17 cellular contexts compared by ENCODE assay signal in the genomic region with DNA sequence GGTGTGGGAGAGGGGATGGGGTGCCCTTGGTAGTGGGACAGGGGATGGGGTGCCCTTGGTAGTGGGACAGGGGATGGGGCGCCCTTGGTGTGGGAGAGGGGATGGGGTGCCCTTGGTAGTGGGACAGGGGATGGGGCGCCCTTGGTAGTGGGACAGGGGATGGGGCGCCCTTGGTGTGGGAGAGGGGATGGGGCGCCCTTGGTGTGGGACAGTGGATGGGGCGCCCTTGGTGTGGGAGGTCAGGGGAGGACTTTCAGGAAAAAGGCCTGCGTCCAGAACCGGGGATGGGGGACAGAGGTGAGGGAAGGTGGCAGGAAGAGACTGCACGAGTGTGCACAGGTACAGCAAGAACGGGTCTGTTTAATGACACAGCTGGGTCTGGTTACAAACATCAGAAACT. TPM values are rescaled to one million over a fixed set of nuclear protein-coding genes. Genes with fewer than 3 reads are reported as not detected.
DNase-seq lines count a peak whose midpoint lies in the region; ATAC-seq and TF ChIP-seq lines count a peak whose summit lies in the region.
"Not testable (repeated sequence)": the region's sequence is repeated elsewhere in the genome, so short reads cannot be mapped to it uniquely, and the experiment has no call there.
"Had no signal": no experiment of that assay in that cellular context is flagged by ENCODE, and none has a peak within 500 bp of the region (broad histone marks: within the 10 kb centered on the region; RNA-seq: fewer than 3 reads in every experiment).

No MANE protein-coding gene starts in this region.

- not testable (repeated sequence) for H3K36me3 Mint-ChIP-seq in CD4-positive, CD25-positive, alpha-beta regulatory T cell; activated CD8-positive, alpha-beta T cell treated with anti-CD3 and anti-CD28 coated beads, Interleukin-2, amount 10 ng/mL, durations not matched to agents 7 days and 5 days (ENCODE audit: low read depth)

- H3K9me2 ChIP-seq in MM.1S (replicated peaks; ENCODE audit: insufficient read depth, low read length): not testable (repeated sequence)

- not testable (repeated sequence) for H3K9me3 Mint-ChIP-seq in CD4-positive, CD25-positive, alpha-beta regulatory T cell; activated CD8-positive, alpha-beta T cell treated with anti-CD3 and anti-CD28 coated beads, Interleukin-2, amount 10 ng/mL, durations not matched to agents 7 days and 5 days (ENCODE audit: insufficient read depth)

- H3K4me3 Mint-ChIP-seq in CD4-positive, CD25-positive, alpha-beta regulatory T cell: peak overlapping the region in 2 of 4 donors; percentile 54 to 77
- H3K4me3 Mint-ChIP-seq in activated CD8-positive, alpha-beta T cell treated with anti-CD3 and anti-CD28 coated beads, Interleukin-2, amount 10 ng/mL, durations not matched to agents 7 days and 5 days: not testable (repeated sequence)

- not testable (repeated sequence) for TF ChIP-seq CTCF in MM.1S (IDR thresholded peaks at IDR 0.05; ENCODE audit: low read length); thyroid gland (IDR thresholded peaks at IDR 0.05)

- peaks cover 0 to 44% (median 11%) of the 10 kb centered on the region in 4 donors for H3K4me1 Mint-ChIP-seq in CD4-positive, CD25-positive, alpha-beta regulatory T cell
- H3K4me1 Mint-ChIP-seq in activated CD8-positive, alpha-beta T cell treated with anti-CD3 and anti-CD28 coated beads, Interleukin-2, amount 10 ng/mL, durations not matched to agents 7 days and 5 days (ENCODE audit: low read depth): peaks cover 24% of the 10 kb centered on the region

- not testable (repeated sequence) for H3K9me3 ChIP-seq in CD4-positive, CD25-positive, alpha-beta regulatory T cell (ENCODE audit: control insufficient read depth in 2 of 2, low read length in 2 of 2); MM.1S (replicated peaks; ENCODE audit: insufficient read depth, low read length); muscle layer of colon (ENCODE audit: low read length); skeletal muscle satellite cell (replicated peaks; ENCODE audit: low read length); thyroid gland

- WGBS in thyroid gland, 2 donors: 59 to 70% methylated on average over 9 of the region's 9 CpGs

- TF ChIP-seq POLR2A in thyroid gland (IDR thresholded peaks at IDR 0.05): not testable (repeated sequence)

- not testable (repeated sequence) for H3K4me3 ChIP-seq in CD4-positive, CD25-positive, alpha-beta regulatory T cell (ENCODE audit: low read depth, low read length); MM.1S (ENCODE audit: low read length); muscle layer of colon (ENCODE audit: low read depth in 1 of 2, low read length in 2 of 2); skeletal muscle satellite cell (ENCODE audit: low read length); thyroid gland (replicated peaks in 1 of 3)

- H3K27me3 ChIP-seq in CD4-positive, CD25-positive, alpha-beta regulatory T cell (ENCODE audit: control insufficient read depth, insufficient read depth, low read length); skeletal muscle satellite cell (ENCODE audit: control insufficient read depth, insufficient read depth, low read length); thyroid gland: not testable (repeated sequence)
- H3K27me3 ChIP-seq in MM.1S (replicated peaks; ENCODE audit: insufficient read depth, low read length) (peaks cover 64% of the 10 kb centered on the region), muscle layer of colon (ENCODE audit: control insufficient read depth in 1 of 2, insufficient read depth in 2 of 2, low read length in 2 of 2) (peaks cover 0 to 17% of the 10 kb centered on the region in 2 donors)

- not testable (repeated sequence) for H2AFZ ChIP-seq in MM.1S (ENCODE audit: low read length)

- ATAC-seq in CD4-positive, CD25-positive, alpha-beta regulatory T cell (ENCODE audit: low read depth in 2 of 2); activated CD8-positive, alpha-beta T cell treated with anti-CD3 and anti-CD28 coated beads, Interleukin-2, amount 10 ng/mL, durations not matched to agents 7 days and 5 days; Right ventricle myocardium inferior: not testable (repeated sequence)

- DNase-seq in CD4-positive, CD25-positive, alpha-beta regulatory T cell; MM.1S; activated CD8-positive, alpha-beta T cell treated with anti-CD3 and anti-CD28 coated beads, Interleukin-2, amount 10 ng/mL, durations not matched to agents 7 days and 5 days; caudate nucleus (lab: John Stamatoyannopoulos, UW); thyroid gland: not testable (repeated sequence)
- peak; percentile 25 for DNase-seq in Right ventricle myocardium inferior (ENCODE audit: missing footprints)

- H4K20me1 ChIP-seq in MM.1S (ENCODE audit: insufficient read depth, low read length): not testable (repeated sequence)

- CTCF ChIA-PET in activated CD8-positive, alpha-beta T cell treated with anti-CD3 and anti-CD28 coated beads, Interleukin-2, amount 10 ng/mL, durations not matched to agents 7 days and 5 days (lab: Charles Lee): interaction anchor here (0.8 to 2.8 kb wide), 6 partner anchors 20 to 154 kb away, joined by 3 to 11 read pairs (median 7); a partner anchor contains a TSS

- not testable (repeated sequence) for H3K27me3 Mint-ChIP-seq in CD4-positive, CD25-positive, alpha-beta regulatory T cell; activated CD8-positive, alpha-beta T cell treated with anti-CD3 and anti-CD28 coated beads, Interleukin-2, amount 10 ng/mL, durations not matched to agents 7 days and 5 days (ENCODE audit: low read depth)

- H3K79me2 ChIP-seq in MM.1S (ENCODE audit: low read length): not testable (repeated sequence)

- intact Hi-C loops in Right ventricle myocardium inferior (cut with DNase I): not testable (repeated sequence)
- intact Hi-C loops in thyroid gland (cut with DNase I): loop anchor here (10.0 kb wide), 2 partner anchors 98 to 158 kb away; no protein-coding TSS in a partner anchor

- not testable (repeated sequence) for H3K36me3 ChIP-seq in CD4-positive, CD25-positive, alpha-beta regulatory T cell (ENCODE audit: control insufficient read depth, insufficient read depth, low read length); MM.1S (replicated peaks; ENCODE audit: insufficient read depth, low read length); muscle layer of colon (ENCODE audit: insufficient read depth, low read length); skeletal muscle satellite cell (ENCODE audit: insufficient read depth, low read length); thyroid gland

- not testable (repeated sequence) for H3K27ac ChIP-seq in CD4-positive, CD25-positive, alpha-beta regulatory T cell (ENCODE audit: insufficient read depth, low read length, poor library complexity, severe bottlenecking); MM.1S (ENCODE audit: low read length)
- H3K27ac ChIP-seq in caudate nucleus (ENCODE audit: low read depth, low read length): peak overlapping the region; percentile 52
- H3K27ac ChIP-seq in muscle layer of colon (ENCODE audit: low read depth, low read length): peak overlapping the region; percentile 24
- peak overlapping the region; percentile 89 to 95 (median 93) for H3K27ac ChIP-seq in thyroid gland

- H3K9ac ChIP-seq in MM.1S (ENCODE audit: low read length); muscle layer of colon (ENCODE audit: low read length); skeletal muscle satellite cell (ENCODE audit: low read depth, low read length): not testable (repeated sequence)

- H3K4me2 ChIP-seq in MM.1S (ENCODE audit: low read depth, low read length) (peak overlapping the region; percentile 62; the same call in 1 of the 2 replicates), skeletal muscle satellite cell (ENCODE audit: low read length) (peak overlapping the region; percentile 65)

- peak overlapping the region in 2 of 3 donors; percentile 91 to 93 for H3K27ac Mint-ChIP-seq in CD4-positive, CD25-positive, alpha-beta regulatory T cell
- H3K27ac Mint-ChIP-seq in activated CD8-positive, alpha-beta T cell treated with anti-CD3 and anti-CD28 coated beads, Interleukin-2, amount 10 ng/mL, durations not matched to agents 7 days and 5 days: peak overlapping the region; percentile 28

- POLR2A ChIA-PET in activated CD8-positive, alpha-beta T cell treated with anti-CD3 and anti-CD28 coated beads, Interleukin-2, amount 10 ng/mL, durations not matched to agents 7 days and 5 days (lab: Charles Lee): not testable (repeated sequence)

- not testable (repeated sequence) for H3F3A ChIP-seq in MM.1S (ENCODE audit: insufficient read depth, low read length)

- H3K4me1 ChIP-seq in CD4-positive, CD25-positive, alpha-beta regulatory T cell (ENCODE audit: control insufficient read depth, insufficient read depth, low read length, poor library complexity, severe bottlenecking): peaks cover 28% of the 10 kb centered on the region
- not testable (repeated sequence) for H3K4me1 ChIP-seq in MM.1S (ENCODE audit: low read length)
- peaks cover 47% of the 10 kb centered on the region for H3K4me1 ChIP-seq in muscle layer of colon (ENCODE audit: insufficient read depth, low read length)
- peaks cover 59% of the 10 kb centered on the region for H3K4me1 ChIP-seq in skeletal muscle satellite cell (ENCODE audit: control insufficient read depth, insufficient read depth, low read length)
- H3K4me1 ChIP-seq in thyroid gland: peaks cover 24 to 75% of the 10 kb centered on the region in 2 donors

RNA-seq across cellular contexts. Expression of a gene that starts 10.5 kb away (rescaled TPM):
- not detected for total RNA-seq in CD4-positive, CD25-positive, alpha-beta regulatory T cell
- polyA plus RNA-seq in CD4-positive, CD25-positive, alpha-beta regulatory T cell: not detected
- total RNA-seq in activated CD8-positive, alpha-beta T cell treated with anti-CD3 and anti-CD28 coated beads, Interleukin-2, amount 10 ng/mL, durations not matched to agents 7 days and 5 days: under 1 TPM in 1 of 2 experiments, not detected in 1; 0.40 TPM
- total RNA-seq in Right ventricle myocardium inferior (38.2 TPM), thyroid gland (10 to 100 TPM; 14.7 to 32.3 (median 25.6) TPM)
- 12.7 and 12.9 TPM in 2 replicates for total RNA-seq in skeletal muscle satellite cell (2012; rRNA removed)

RNA-seq across cellular contexts. Expression of a gene that starts 12.8 kb away (rescaled TPM):
- total RNA-seq in CD4-positive, CD25-positive, alpha-beta regulatory T cell: not detected
- polyA plus RNA-seq in CD4-positive, CD25-positive, alpha-beta regulatory T cell: under 1 TPM in 1 of 4 donors, not detected in 3; 0.52 TPM
- not detected for total RNA-seq in activated CD8-positive, alpha-beta T cell treated with anti-CD3 and anti-CD28 coated beads, Interleukin-2, amount 10 ng/mL, durations not matched to agents 7 days and 5 days
- total RNA-seq in Right ventricle myocardium inferior: 3.4 TPM
- total RNA-seq in skeletal muscle satellite cell (2012; rRNA removed): 0.22 and 1.0 TPM in 2 replicates
- total RNA-seq in thyroid gland: 1 to 10 TPM; 1.5 to 8.3 (median 4.2) TPM
- total RNA-seq: A673, K562 had no signal

RNA-seq across cellular contexts. Expression of a gene that starts 25.8 kb away (rescaled TPM):
- 23.8 TPM for total RNA-seq in CD4-positive, CD25-positive, alpha-beta regulatory T cell
- polyA plus RNA-seq in CD4-positive, CD25-positive, alpha-beta regulatory T cell: 1 to 10 TPM; 2.5 to 4.5 (median 3.5) TPM
- 10 to 100 TPM; 51.4 to 52.1 TPM for total RNA-seq in activated CD8-positive, alpha-beta T cell treated with anti-CD3 and anti-CD28 coated beads, Interleukin-2, amount 10 ng/mL, durations not matched to agents 7 days and 5 days
- 17.9 TPM for total RNA-seq in Right ventricle myocardium inferior
- total RNA-seq in skeletal muscle satellite cell (2012; rRNA removed): 6.6 and 9.6 TPM in 2 replicates
- 10 to 100 TPM; 16.4 to 31.1 (median 22.1) TPM for total RNA-seq in thyroid gland
- polyA plus RNA-seq: neural cell had no signal

RNA-seq across cellular contexts. Expression of a gene that starts 58.6 kb away (rescaled TPM):
- 0.39 TPM for total RNA-seq in CD4-positive, CD25-positive, alpha-beta regulatory T cell
- under 1 TPM in 2 of 4 donors, not detected in 2; 0.08 to 0.13 TPM for polyA plus RNA-seq in CD4-positive, CD25-positive, alpha-beta regulatory T cell
- total RNA-seq in activated CD8-positive, alpha-beta T cell treated with anti-CD3 and anti-CD28 coated beads, Interleukin-2, amount 10 ng/mL, durations not matched to agents 7 days and 5 days: not detected
- total RNA-seq in Right ventricle myocardium inferior (5.7 TPM), thyroid gland (10 to 100 TPM; 32.7 to 65.4 (median 42.6) TPM)
- 0.22 TPM in 1 of 2 replicates, not detected in the other for total RNA-seq in skeletal muscle satellite cell (2012; rRNA removed)
- total RNA-seq: A673, K562 had no signal
- polyA plus RNA-seq: neural cell had no signal

RNA-seq across cellular contexts. Expression of a gene that starts 59.6 kb away (rescaled TPM):
- not detected for total RNA-seq in CD4-positive, CD25-positive, alpha-beta regulatory T cell
- not detected for polyA plus RNA-seq in CD4-positive, CD25-positive, alpha-beta regulatory T cell
- total RNA-seq in activated CD8-positive, alpha-beta T cell treated with anti-CD3 and anti-CD28 coated beads, Interleukin-2, amount 10 ng/mL, durations not matched to agents 7 days and 5 days: not detected
- total RNA-seq in Right ventricle myocardium inferior (not detected), thyroid gland (under 1 TPM in 1 of 4 donors, not detected in 3; 0.81 TPM)
- total RNA-seq in skeletal muscle satellite cell (2012; rRNA removed): under 0.01 TPM in 1 of 2 replicates, not detected in the other
- total RNA-seq: A673, body of pancreas, Daoy, dermis blood vessel endothelial cell, esophagus mucosa, K562, lower leg skin, RPMI7951 had no signal
- polyA plus RNA-seq: K562, neural cell had no signal

Comparison
In these comparisons a context has a peak if more than half of its experiments do, and no peak if none do; other contexts are left out.
1. RNA of a gene that starts 10.5 kb away (total RNA-seq): 38.2 TPM in Right ventricle myocardium inferior (single experiment) and 14.7 to 32.3 TPM in thyroid gland; 0.40 TPM in activated CD8-positive, alpha-beta T cell treated with anti-CD3 and anti-CD28 coated beads, Interleukin-2, amount 10 ng/mL, durations not matched to agents 7 days and 5 days and not detected in CD4-positive, CD25-positive, alpha-beta regulatory T cell (single experiment); every median in the first group is over 10 times any median in the second.